ENCODE assay signal across 9 cellular contexts in genomic region chr14:56342419-56342901, GRCh38.
DNase-seq lines count a peak whose midpoint lies in the region; ATAC-seq and TF ChIP-seq lines count a peak whose summit lies in the region.
"Had no signal": no experiment of that assay in that cellular context is flagged by ENCODE, and none has a peak within 500 bp of the region (broad histone marks: within the 10 kb centered on the region; RNA-seq: fewer than 3 reads in every experiment).

No MANE protein-coding gene starts in this region.

- peaks cover 7 to 20% of the 10 kb centered on the region in 2 donors for H3K4me1 Mint-ChIP-seq in stimulated activated naive B cell treated with anti-CD40 and anti-IgM and Interleukin-4, amounts not matched to agents 10 μg/mL and 1 μg/mL and 100 μg/mL, for 72 hours
- H3K4me1 Mint-ChIP-seq in naive thymus-derived CD4-positive, alpha-beta T cell: peaks cover 0 to 14% (median 0%) of the 10 kb centered on the region in 7 donors

- CTCF ChIA-PET in naive thymus-derived CD4-positive, alpha-beta T cell (lab: Charles Lee): interaction anchor here (0.9 kb wide), 1 partner anchor 20 kb away, joined by 3 read pairs; no protein-coding TSS in a partner anchor

- H3K4me3 ChIP-seq in fibroblast of pulmonary artery (replicated peaks; ENCODE audit: low read depth, low read length) (no peak overlapping the region), BE2C (ENCODE audit: low read depth, low read length) (no peak overlapping the region)
- H3K4me3 ChIP-seq in naive thymus-derived CD4-positive, alpha-beta T cell (ENCODE audit: low read length): no peak overlapping the region

- peaks cover 4% of the 10 kb centered on the region; the same call in 1 of the 2 replicates for H3K4me1 ChIP-seq in BE2C
- H3K4me1 ChIP-seq in naive thymus-derived CD4-positive, alpha-beta T cell (ENCODE audit: control insufficient read depth in 2 of 2, insufficient read depth in 2 of 2, low read length in 2 of 2): no peaks in the 10 kb centered on the region

- H3K36me3 ChIP-seq in BE2C: no peaks in the 10 kb centered on the region
- no peaks in the 10 kb centered on the region for H3K36me3 ChIP-seq in naive thymus-derived CD4-positive, alpha-beta T cell (ENCODE audit: control insufficient read depth in 2 of 3, insufficient read depth in 3 of 3, low read length in 3 of 3)

- no peak for TF ChIP-seq CTCF in fibroblast of pulmonary artery (IDR thresholded peaks at IDR 0.05; ENCODE audit: low read length, missing control alignments)
- no peak for TF ChIP-seq CTCF in BE2C (IDR thresholded peaks at IDR 0.05; ENCODE audit: low read depth, low read length)

- no peak overlapping the region for H3K27ac Mint-ChIP-seq in stimulated activated naive B cell treated with anti-CD40 and anti-IgM and Interleukin-4, amounts not matched to agents 10 μg/mL and 1 μg/mL and 100 μg/mL, for 72 hours
- peak overlapping the region in 1 of 9 donors; percentile 13 for H3K27ac Mint-ChIP-seq in naive thymus-derived CD4-positive, alpha-beta T cell

- no peaks in the 10 kb centered on the region for H3K9me3 Mint-ChIP-seq in stimulated activated naive B cell treated with anti-CD40 and anti-IgM and Interleukin-4, amounts not matched to agents 10 μg/mL and 1 μg/mL and 100 μg/mL, for 72 hours
- H3K9me3 Mint-ChIP-seq in naive thymus-derived CD4-positive, alpha-beta T cell: peaks cover 0 to 2% (median 0%) of the 10 kb centered on the region in 11 donors

- H3K27me3 Mint-ChIP-seq in stimulated activated naive B cell treated with anti-CD40 and anti-IgM and Interleukin-4, amounts not matched to agents 10 μg/mL and 1 μg/mL and 100 μg/mL, for 72 hours: no peaks in the 10 kb centered on the region
- no peaks in the 10 kb centered on the region for H3K27me3 Mint-ChIP-seq in naive thymus-derived CD4-positive, alpha-beta T cell

- POLR2A ChIA-PET in naive thymus-derived CD4-positive, alpha-beta T cell (lab: Charles Lee): no interaction called here

- intact Hi-C loops in naive thymus-derived CD4-positive, alpha-beta T cell (cut with micrococcal nuclease): loop anchor here (5.0 to 10.0 kb wide), 3 partner anchors 225 to 380 kb away; partner anchors contain the start of gene PELI2 (in 1 of the 2)
- intact Hi-C loops in posterior vena cava (cut with DNase I): loop anchor here (10.0 kb wide), 2 partner anchors 82 to 638 kb away; no protein-coding TSS in a partner anchor

- no peaks in the 10 kb centered on the region for H3K9me3 ChIP-seq in BE2C
- H3K9me3 ChIP-seq in naive thymus-derived CD4-positive, alpha-beta T cell (ENCODE audit: control insufficient read depth in 2 of 3, low read length in 3 of 3): no peaks in the 10 kb centered on the region

- ATAC-seq in GM19438 (IDR thresholded peaks at IDR 0.05; ENCODE audit: low read depth, unreplicated experiment): peak; percentile 87
- peak; percentile 35 to 38 for ATAC-seq in stimulated activated naive B cell treated with anti-CD40 and anti-IgM and Interleukin-4, amounts not matched to agents 10 μg/mL and 1 μg/mL and 100 μg/mL, for 72 hours (replicated peaks)
- no peak for ATAC-seq in naive thymus-derived CD4-positive, alpha-beta T cell

- H3K36me3 Mint-ChIP-seq in stimulated activated naive B cell treated with anti-CD40 and anti-IgM and Interleukin-4, amounts not matched to agents 10 μg/mL and 1 μg/mL and 100 μg/mL, for 72 hours: no peaks in the 10 kb centered on the region
- H3K36me3 Mint-ChIP-seq in naive thymus-derived CD4-positive, alpha-beta T cell: no peaks in the 10 kb centered on the region

- no peak overlapping the region for H3K27ac ChIP-seq in naive thymus-derived CD4-positive, alpha-beta T cell (ENCODE audit: low read depth, low read length)

- H3K4me3 Mint-ChIP-seq in stimulated activated naive B cell treated with anti-CD40 and anti-IgM and Interleukin-4, amounts not matched to agents 10 μg/mL and 1 μg/mL and 100 μg/mL, for 72 hours: no peak overlapping the region
- H3K4me3 Mint-ChIP-seq in naive thymus-derived CD4-positive, alpha-beta T cell: no peak overlapping the region

- H3K27me3 ChIP-seq in BE2C: no peaks in the 10 kb centered on the region
- no peaks in the 10 kb centered on the region for H3K27me3 ChIP-seq in naive thymus-derived CD4-positive, alpha-beta T cell (ENCODE audit: control insufficient read depth in 2 of 2, insufficient read depth in 2 of 2, low read length in 2 of 2)

- DNase-seq in M059J (ENCODE audit: low read depth): peak; percentile 61
- DNase-seq in fibroblast of pulmonary artery (ENCODE audit: low read depth): peak; percentile 91
- DNase-seq in stimulated activated naive B cell treated with anti-CD40 and anti-IgM and Interleukin-4, amounts not matched to agents 10 μg/mL and 1 μg/mL and 100 μg/mL, for 72 hours: no peak
- DNase-seq in BE2C: no peak
- no peak for DNase-seq in RPMI8226
- DNase-seq in naive thymus-derived CD4-positive, alpha-beta T cell: no peak
- DNase-seq in posterior vena cava (ENCODE audit: low spot score): no peak
- DNase-seq: NCI-H526 treated with DMSO at 0.1 percent for 48 hours had no signal

Comparison
In these comparisons a context has a peak if more than half of its experiments do, and no peak if none do; other contexts are left out.
1. DNase-seq: peak in M059J (single experiment) and fibroblast of pulmonary artery (single experiment); none in stimulated activated naive B cell treated with anti-CD40 and anti-IgM and Interleukin-4, amounts not matched to agents 10 μg/mL and 1 μg/mL and 100 μg/mL, for 72 hours (single experiment), BE2C (single experiment), RPMI8226 (single experiment), naive thymus-derived CD4-positive, alpha-beta T cell (0 of 9) and posterior vena cava (single experiment).